Comparison of ENCODE assay signal across 8 cellular contexts in the genomic region with DNA sequence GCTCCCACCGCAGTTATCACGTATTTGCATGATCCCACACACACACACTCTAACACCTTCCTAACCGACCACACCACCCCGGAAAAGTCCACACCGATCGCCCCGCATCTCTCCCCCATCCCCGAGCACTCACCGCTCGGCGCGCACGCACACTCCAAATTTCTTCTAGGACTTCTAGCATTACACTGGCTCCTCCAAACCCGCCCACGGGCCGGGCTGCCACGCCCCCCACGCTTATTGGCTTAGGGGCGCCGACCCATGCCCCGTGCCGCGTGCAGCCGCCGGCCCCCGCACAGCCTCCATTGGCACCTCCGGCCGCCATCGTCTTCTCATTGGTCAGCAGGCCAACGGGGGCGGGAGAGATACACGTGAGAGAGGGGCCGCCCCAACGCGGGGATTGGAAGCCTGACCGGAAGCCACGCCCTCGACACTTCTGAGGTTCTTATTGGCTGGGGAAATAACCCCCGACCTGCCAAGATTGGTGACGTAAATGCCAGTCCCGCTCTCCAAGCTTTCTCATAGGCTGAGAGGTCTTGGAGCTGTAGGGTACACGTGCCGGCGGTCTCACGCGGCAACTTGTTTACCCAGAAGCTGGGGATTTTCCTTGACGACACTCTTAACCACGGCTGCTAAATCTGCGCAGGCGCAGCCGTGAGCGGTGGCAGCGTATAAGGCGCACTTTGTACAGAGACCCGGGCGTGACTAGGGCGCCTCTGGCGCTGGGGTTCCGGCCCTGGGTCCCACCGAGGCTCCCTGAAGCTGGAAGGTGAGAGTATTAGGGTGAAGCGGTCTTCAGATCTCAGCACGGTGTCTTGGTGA. TPM values are rescaled to one million over a fixed set of nuclear protein-coding genes. Genes with fewer than 3 reads are reported as not detected.
DNase-seq lines count a peak whose midpoint lies in the region; FAIRE-seq and TF ChIP-seq lines count a peak whose summit lies in the region.

No MANE protein-coding gene starts in this region.

- no peaks in the 10 kb centered on the region for H3K79me1 ChIP-seq in H9 (ENCODE audit: insufficient read depth, low read depth, low read length, poor library complexity, severe bottlenecking)
- H3K79me1 ChIP-seq in neuronal stem cell (ENCODE audit: low read depth, low read length) = peaks cover 8% of the 10 kb centered on the region

- H3K4me1 ChIP-seq in H9 (ENCODE audit: insufficient read depth, low read length) = peaks cover 8% of the 10 kb centered on the region
- H3K4me1 ChIP-seq in neuronal stem cell (ENCODE audit: control insufficient read depth in 2 of 2, insufficient read depth in 1 of 2, low read depth in 1 of 2, low read length in 2 of 2) = peaks cover 30 to 42% of the 10 kb centered on the region in 2 donors

- peak overlapping the region; percentile 79 for H3K18ac ChIP-seq in H9 (ENCODE audit: insufficient read length, low read depth, low read length)
- H3K18ac ChIP-seq in neuronal stem cell (ENCODE audit: low read length) = no peak overlapping the region

- H3K36me3 ChIP-seq in MG63 = peaks cover 21% of the 10 kb centered on the region
- peaks cover 18 to 31% of the 10 kb centered on the region in 2 donors for H3K36me3 ChIP-seq in neuronal stem cell (replicated peaks in 1 of 2; ENCODE audit: control insufficient read depth in 2 of 2, insufficient read depth in 2 of 2, low read length in 2 of 2)

- H3K4me3 Mint-ChIP-seq in H9 = no peak overlapping the region

- H2BK12ac ChIP-seq in H9 (ENCODE audit: insufficient read length, low read depth, low read length) = peak overlapping the region; percentile 36
- no peak overlapping the region for H2BK12ac ChIP-seq in neuronal stem cell (ENCODE audit: low read length)

- FAIRE-seq in G401.6 (lab: Jason Lieb, UNC) = peak; percentile 99

- H2AFZ ChIP-seq in H9 (ENCODE audit: low read length) (no peak overlapping the region), neuronal stem cell (ENCODE audit: low read length) (peak overlapping the region; percentile 42)

- H4K5ac ChIP-seq in H9 (ENCODE audit: insufficient read length, low read depth, low read length) = no peak overlapping the region

- H3K79me2 ChIP-seq in H9 (ENCODE audit: insufficient read depth, low read length) = no peaks in the 10 kb centered on the region

- no peak overlapping the region for H2BK15ac ChIP-seq in H9 (ENCODE audit: low read depth, low read length)
- H2BK15ac ChIP-seq in neuronal stem cell (ENCODE audit: low read length) = no peak overlapping the region

- no peak overlapping the region for H3K27ac Mint-ChIP-seq in H9

- H3K9ac ChIP-seq in H9 (ENCODE audit: extremely low read depth, insufficient read length, low read length) (peak overlapping the region; percentile 63), neuronal stem cell (ENCODE audit: low read depth, low read length, poor library complexity) (peak overlapping the region; percentile 85)

- H3K9me3 Mint-ChIP-seq in H9 = no peaks in the 10 kb centered on the region

- H3K23ac ChIP-seq in H9 (ENCODE audit: insufficient read length, low read depth, low read length) (no peak overlapping the region), neuronal stem cell (ENCODE audit: low read depth, low read length, poor library complexity) (no peak overlapping the region)

- peaks cover 6 to 22% (median 16%) of the 10 kb centered on the region in 3 experiments for H3K36me3 Mint-ChIP-seq in H9 (ENCODE audit: insufficient read depth in 1 of 3, low read depth in 3 of 3)

- peaks cover 3% of the 10 kb centered on the region for H3K27me3 Mint-ChIP-seq in H9 (ENCODE audit: low read depth)

- H3K4me3 ChIP-seq in MG63 (peak overlapping the region; percentile 60), neuronal stem cell (ENCODE audit: low read length in 2 of 2) (peak overlapping the region; percentile 54 to 86)

- H3K27ac ChIP-seq in H9 (ENCODE audit: insufficient read length, low read depth, low read length) = peak overlapping the region; percentile 50
- peak overlapping the region; percentile 78 for H3K27ac ChIP-seq in neuronal stem cell (replicated peaks; ENCODE audit: low read length)
- H3K27ac ChIP-seq in substantia nigra (ENCODE audit: low read depth, low read length, poor library complexity, severe bottlenecking) = peak overlapping the region; percentile 99

- H3K4ac ChIP-seq in H9 (ENCODE audit: low read depth, low read length) (no peak overlapping the region; the same call in 1 of the 2 replicates), neuronal stem cell (ENCODE audit: low read length) (no peak overlapping the region)

- no peak overlapping the region for H4K8ac ChIP-seq in H9 (replicated peaks; ENCODE audit: insufficient read length, low read depth, low read length)
- no peak overlapping the region for H4K8ac ChIP-seq in neuronal stem cell (ENCODE audit: low read depth, low read length)

- H3K9me3 ChIP-seq in H9 (ENCODE audit: control insufficient read depth, low read depth, low read length) (no peaks in the 10 kb centered on the region), MG63 (no peaks in the 10 kb centered on the region), neuronal stem cell (replicated peaks in 1 of 2; ENCODE audit: control insufficient read depth in 2 of 2, insufficient read depth in 1 of 2, low read depth in 1 of 2, low read length in 2 of 2) (no peaks in the 10 kb centered on the region)

- H2BK20ac ChIP-seq in H9 (ENCODE audit: low read depth, low read length, poor library complexity, severe bottlenecking) = no peak overlapping the region

- H3K27me3 ChIP-seq in H9 (ENCODE audit: insufficient read depth, low read length) (no peaks in the 10 kb centered on the region), MG63 (no peaks in the 10 kb centered on the region), neuronal stem cell (ENCODE audit: control insufficient read depth in 3 of 3, insufficient read depth in 3 of 3, low read depth in 1 of 3, low read length in 3 of 3) (no peaks in the 10 kb centered on the region)

- peaks cover 19% of the 10 kb centered on the region for H3K23me2 ChIP-seq in H9 (ENCODE audit: insufficient read length, low read depth, low read length, poor library complexity, severe bottlenecking)

- no CpG with 5 or more reads among the region's 62 CpGs for WGBS in H9 (ENCODE audit: extremely low coverage, insufficient read length, low lambda C conversion rate)
- WGBS in neuronal stem cell (ENCODE audit: extremely low coverage in 2 of 2, insufficient read length in 2 of 2, insufficient replicate concordance in 1 of 2), 2 donors = no CpG with 5 or more reads among the region's 62 CpGs

- H3K14ac ChIP-seq in H9 (ENCODE audit: insufficient read depth, low read length) (peak overlapping the region; percentile 85), neuronal stem cell (ENCODE audit: low read length) (no peak overlapping the region)

- H3K4me1 Mint-ChIP-seq in H9 = peaks cover 31 to 37% of the 10 kb centered on the region in 2 experiments

- no peaks in the 10 kb centered on the region for H4K20me1 ChIP-seq in H9 (ENCODE audit: control insufficient read depth, insufficient read depth, insufficient read length)

- no peak overlapping the region for H4K91ac ChIP-seq in H9 (ENCODE audit: insufficient read length, low read depth, low read length)
- no peak overlapping the region for H4K91ac ChIP-seq in neuronal stem cell (ENCODE audit: low read depth, low read length, poor library complexity)

- no peak overlapping the region for H3T11ph ChIP-seq in H9 (ENCODE audit: low read length)

- no peak overlapping the region for H3K56ac ChIP-seq in H9 (ENCODE audit: insufficient read length, low read depth, low read length)

- H2AK5ac ChIP-seq in H9 (ENCODE audit: insufficient read length, low read length) (no peak overlapping the region), neuronal stem cell (ENCODE audit: low read depth, low read length) (no peak overlapping the region)

- peak overlapping the region; percentile 83 for H2BK5ac ChIP-seq in H9 (ENCODE audit: insufficient read length, low read length)
- no peak overlapping the region for H2BK5ac ChIP-seq in neuronal stem cell (ENCODE audit: low read length)

- DNase-seq in H9 (peak; percentile 100), MG63 (peak; percentile 100), SHP77 (lab: John Stamatoyannopoulos, UW) (peak; percentile 100), activated gamma-delta T cell treated with Interleukin-2 at 50 U/mL for 16 hours (peak; percentile 100), foreskin melanocyte (peak; percentile 100), neuronal stem cell (ENCODE audit: low spot score) (peak; percentile 100), substantia nigra (lab: John Stamatoyannopoulos, UW) (peak; percentile 91 to 100 (median 99))

- H2BK120ac ChIP-seq in H9 (ENCODE audit: low read depth, low read length, poor library complexity, severe bottlenecking) = peak overlapping the region; percentile 79
- no peak overlapping the region for H2BK120ac ChIP-seq in neuronal stem cell (ENCODE audit: low read depth, low read length)

- H3K4me2 ChIP-seq in H9 (ENCODE audit: insufficient read depth, insufficient read length, low read length) = peak overlapping the region; percentile 83
- H3K4me2 ChIP-seq in neuronal stem cell (ENCODE audit: insufficient read depth, low read length, poor library complexity, severe bottlenecking) = peak overlapping the region; percentile 64

- TF ChIP-seq CTCF in H9 (conservative IDR thresholded peaks at IDR 0.05) = no peak

RNA-seq across cellular contexts. Expression of a gene that starts 4.2 kb away (rescaled TPM):
- total RNA-seq in H9 (2021) = 36.5 and 37.2 TPM in 2 replicates
- total RNA-seq in MG63 (2014; rRNA removed; shearing (Covaris generic); ENCODE audit: low replicate concordance) = 1.3 and 7.9 TPM in 2 replicates
- polyA plus RNA-seq in neuronal stem cell (2013, experiment 1 of 2) = 17.0 TPM
- polyA plus RNA-seq in neuronal stem cell (2013, experiment 2 of 2) = 18.7 TPM

RNA-seq across cellular contexts. Expression of a gene that starts 6.4 kb away (rescaled TPM):
- total RNA-seq in H9 (2021) = 22.8 and 22.9 TPM in 2 replicates
- 0.59 and 3.2 TPM in 2 replicates for total RNA-seq in MG63 (2014; rRNA removed; shearing (Covaris generic); ENCODE audit: low replicate concordance)
- 47.3 TPM for polyA plus RNA-seq in neuronal stem cell (2013, experiment 1 of 2)
- polyA plus RNA-seq in neuronal stem cell (2013, experiment 2 of 2) = 45.3 TPM

RNA-seq across cellular contexts. Expression of a gene that starts 19.8 kb away (rescaled TPM):
- total RNA-seq in H9 (2021) = 12.7 and 14.3 TPM in 2 replicates
- total RNA-seq in MG63 (2014; rRNA removed; shearing (Covaris generic); ENCODE audit: low replicate concordance) = 17.6 and 25.6 TPM in 2 replicates
- 14.8 TPM for polyA plus RNA-seq in neuronal stem cell (2013, experiment 1 of 2)
- polyA plus RNA-seq in neuronal stem cell (2013, experiment 2 of 2) = 15.2 TPM

RNA-seq across cellular contexts. Expression of a gene that starts 32.5 kb away (rescaled TPM):
- total RNA-seq in H9 (2021) = 0.26 and 0.33 TPM in 2 replicates
- total RNA-seq in MG63 (2014; rRNA removed; shearing (Covaris generic); ENCODE audit: low replicate concordance) = not detected in 2 replicates
- 5.8 TPM for polyA plus RNA-seq in neuronal stem cell (2013, experiment 1 of 2)
- polyA plus RNA-seq in neuronal stem cell (2013, experiment 2 of 2) = 4.2 TPM

RNA-seq across cellular contexts. Expression of a gene that starts 33.6 kb away (rescaled TPM):
- 3.1 and 3.4 TPM in 2 replicates for total RNA-seq in H9 (2021)
- total RNA-seq in MG63 (2014; rRNA removed; shearing (Covaris generic); ENCODE audit: low replicate concordance) = 8.6 and 17.3 TPM in 2 replicates
- polyA plus RNA-seq in neuronal stem cell (2013, experiment 1 of 2) = 1.8 TPM
- 1.7 TPM for polyA plus RNA-seq in neuronal stem cell (2013, experiment 2 of 2)

Comparison
In these comparisons a context has a peak if more than half of its experiments do, and no peak if none do; other contexts are left out.
1. Peak in every context shown above with its lines: DNase-seq, H3K4me3 ChIP-seq and H3K27ac ChIP-seq.